8 cellular contexts compared by ENCODE assay signal in genomic region chr1:157403203-157403602, GRCh38.
DNase-seq lines count a peak whose midpoint lies in the region; ATAC-seq and TF ChIP-seq lines count a peak whose summit lies in the region.

No MANE protein-coding gene starts in this region.

- H3K36me3 Mint-ChIP-seq in activated naive CD8-positive, alpha-beta T cell treated with anti-CD3 and anti-CD28 coated beads, Interleukin-2, amount 50 U/mL, for 24 hours (ENCODE audit: low read depth): no peaks in the 10 kb centered on the region
- H3K36me3 Mint-ChIP-seq in Calu3 (ENCODE audit: insufficient read depth, unreplicated experiment): no peaks in the 10 kb centered on the region

- H3K27ac Mint-ChIP-seq in activated naive CD8-positive, alpha-beta T cell treated with anti-CD3 and anti-CD28 coated beads, Interleukin-2, amount 50 U/mL, for 24 hours: no peak overlapping the region
- H3K27ac Mint-ChIP-seq in Calu3 (ENCODE audit: unreplicated experiment): no peak overlapping the region

- intact Hi-C loops in Calu3 (cut with micrococcal nuclease; ENCODE audit: unreplicated experiment): no loop called here

- H3K36me3 ChIP-seq in MM.1S (replicated peaks; ENCODE audit: insufficient read depth, low read length): no peaks in the 10 kb centered on the region

- no peaks in the 10 kb centered on the region for H3K9me3 ChIP-seq in MM.1S (replicated peaks; ENCODE audit: insufficient read depth, low read length)

- H3K4me3 Mint-ChIP-seq in activated naive CD8-positive, alpha-beta T cell treated with anti-CD3 and anti-CD28 coated beads, Interleukin-2, amount 50 U/mL, for 24 hours: no peak overlapping the region
- H3K4me3 Mint-ChIP-seq in Calu3 (ENCODE audit: low read depth, unreplicated experiment): no peak overlapping the region

- H3K4me2 ChIP-seq in MM.1S (ENCODE audit: low read depth, low read length): peak overlapping the region; percentile 24; the same call in 1 of the 2 replicates

- H3K9me2 ChIP-seq in MM.1S (replicated peaks; ENCODE audit: insufficient read depth, low read length): no peaks in the 10 kb centered on the region

- H3K9ac ChIP-seq in MM.1S (ENCODE audit: low read length): no peak overlapping the region

- DNase-seq in GM12865 (ENCODE audit: low read depth) (peak; percentile 75), MM.1S (peak; percentile 30), epithelial cell of esophagus (ENCODE audit: low read depth) (peak; percentile 54), NCI-H1694 treated with DMSO at 0.1 percent for 48 hours (lab: John Stamatoyannopoulos, UW) (no peak), Calu3 (no peak)
- no peak for DNase-seq in activated naive CD8-positive, alpha-beta T cell treated with anti-CD3 and anti-CD28 coated beads, Interleukin-2, amount 50 U/mL, for 24 hours

- H3K27me3 Mint-ChIP-seq in activated naive CD8-positive, alpha-beta T cell treated with anti-CD3 and anti-CD28 coated beads, Interleukin-2, amount 50 U/mL, for 24 hours: peaks cover 13% of the 10 kb centered on the region
- peaks cover 83% of the 10 kb centered on the region for H3K27me3 Mint-ChIP-seq in Calu3 (ENCODE audit: unreplicated experiment)

- H3F3A ChIP-seq in MM.1S (ENCODE audit: insufficient read depth, low read length): peaks cover 7% of the 10 kb centered on the region

- peaks cover 6% of the 10 kb centered on the region for H3K4me1 Mint-ChIP-seq in activated naive CD8-positive, alpha-beta T cell treated with anti-CD3 and anti-CD28 coated beads, Interleukin-2, amount 50 U/mL, for 24 hours
- peaks cover 8% of the 10 kb centered on the region for H3K4me1 Mint-ChIP-seq in Calu3 (ENCODE audit: low read depth, unreplicated experiment)

- H3K79me2 ChIP-seq in MM.1S (ENCODE audit: low read length): no peaks in the 10 kb centered on the region

- H3K4me1 ChIP-seq in MM.1S (ENCODE audit: low read length): peaks cover 35% of the 10 kb centered on the region

- TF ChIP-seq CTCF in GM12865 (IDR thresholded peaks at IDR 0.05; ENCODE audit: insufficient read depth, low read depth, low read length, missing control alignments) (no peak), MM.1S (IDR thresholded peaks at IDR 0.05; ENCODE audit: low read length) (no peak), epithelial cell of esophagus (IDR thresholded peaks at IDR 0.05; ENCODE audit: insufficient read depth, low read depth, low read length, missing control alignments) (no peak), Calu3 (IDR thresholded peaks at IDR 0.05; ENCODE audit: unreplicated experiment) (no peak)

- H3K4me3 ChIP-seq in GM12865 (ENCODE audit: low read depth, low read length): no peak overlapping the region
- no peak overlapping the region for H3K4me3 ChIP-seq in MM.1S (ENCODE audit: low read length)
- H3K4me3 ChIP-seq in epithelial cell of esophagus (ENCODE audit: low read length): no peak overlapping the region

- ATAC-seq in GM21786 (IDR thresholded peaks at IDR 0.05; ENCODE audit: unreplicated experiment) (peak; percentile 73), HG02840 (IDR thresholded peaks at IDR 0.05; ENCODE audit: low FRiP score, unreplicated experiment) (no peak)
- ATAC-seq in activated naive CD8-positive, alpha-beta T cell treated with anti-CD3 and anti-CD28 coated beads, Interleukin-2, amount 50 U/mL, for 24 hours: no peak

- peak overlapping the region; percentile 26; the same call in 1 of the 2 replicates for H2AFZ ChIP-seq in MM.1S (ENCODE audit: low read length)

- H3K9me3 Mint-ChIP-seq in activated naive CD8-positive, alpha-beta T cell treated with anti-CD3 and anti-CD28 coated beads, Interleukin-2, amount 50 U/mL, for 24 hours: no peaks in the 10 kb centered on the region
- no peaks in the 10 kb centered on the region for H3K9me3 Mint-ChIP-seq in Calu3 (ENCODE audit: low read depth, unreplicated experiment)

- no TSS peak for BruUV-seq in Calu3 (replicated peaks; lab: Mats Ljungman, UMichigan)

- H3K27me3 ChIP-seq in MM.1S (replicated peaks; ENCODE audit: insufficient read depth, low read length): no peaks in the 10 kb centered on the region

- H4K20me1 ChIP-seq in MM.1S (ENCODE audit: insufficient read depth, low read length): no peaks in the 10 kb centered on the region

- H3K27ac ChIP-seq in MM.1S (ENCODE audit: low read length): peak overlapping the region; percentile 46; the same call in 1 of the 2 replicates

- CTCF ChIA-PET in Calu3 (lab: Charles Lee): no interaction called here

Comparison
In these comparisons a context has a peak if more than half of its experiments do, and no peak if none do; other contexts are left out.
1. DNase-seq: peak in GM12865 (single experiment), MM.1S (single experiment) and epithelial cell of esophagus (single experiment); none in NCI-H1694 treated with DMSO at 0.1 percent for 48 hours (single experiment), activated naive CD8-positive, alpha-beta T cell treated with anti-CD3 and anti-CD28 coated beads, Interleukin-2, amount 50 U/mL, for 24 hours (single experiment) and Calu3 (single experiment).